In genomic region chr22:39959640-39960447, GRCh38 we compare ENCODE assay signal across 1 cellular context.
TF ChIP-seq lines count a peak whose summit lies in the region.

TMA7B (plus strand) TSS chr22:39960397; CDS start chr22:39964375, 3,978 bp downstream.

TF ChIP-seq in GM23338, 12 proteins besides CTCF, POLR2A, EP300 and RAD21 (continued from another document):
- no peak for TF ChIP-seq ZNF462 (CRISPR knock-in tag; IDR thresholded peaks at IDR 0.05)
- no peak for TF ChIP-seq JUNB (IDR thresholded peaks at IDR 0.05; ENCODE audit: unreplicated experiment)
- no peak for TF ChIP-seq POLR2AphosphoS5 (IDR thresholded peaks at IDR 0.05; ENCODE audit: low read depth)
- TF ChIP-seq ZNF114 (CRISPR knock-in tag; IDR thresholded peaks at IDR 0.05): no peak
- TF ChIP-seq EZH2 (IDR thresholded peaks at IDR 0.05; ENCODE audit: low read depth, unreplicated experiment): no peak
- no peak for TF ChIP-seq ETS1 (IDR thresholded peaks at IDR 0.05)
